In genomic region chr2:230895536-230896345, GRCh38 we compare ENCODE assay signal across 17 cellular contexts. TPM values are rescaled to one million over a fixed set of nuclear protein-coding genes. Genes with fewer than 3 reads are reported as not detected.
DNase-seq lines count a peak whose midpoint lies in the region; ATAC-seq, FAIRE-seq and TF ChIP-seq lines count a peak whose summit lies in the region.
"Had no signal": no experiment of that assay in that cellular context is flagged by ENCODE, and none has a peak within 500 bp of the region (broad histone marks: within the 10 kb centered on the region; RNA-seq: fewer than 3 reads in every experiment).

No MANE protein-coding gene starts in this region.

- H3K4me1 ChIP-seq in BLaER1 treated with 17β-estradiol and CSF1 and Interleukin-3, amounts not matched to agents 10 nM and 100 nM = peaks cover 31 to 75% (median 51%) of the 10 kb centered on the region in 10 experiments
- peaks cover 8% of the 10 kb centered on the region for H3K4me1 ChIP-seq in colonic mucosa
- peaks cover 25 to 29% of the 10 kb centered on the region in 2 donors for H3K4me1 ChIP-seq in mucosa of rectum (ENCODE audit: control insufficient read depth in 2 of 2, insufficient read depth in 2 of 2, low read length in 2 of 2)
- H3K4me1 ChIP-seq: breast epithelium had no signal

- intact Hi-C loops in colonic mucosa (cut with DNase I) = no loop called here

- no peaks in the 10 kb centered on the region for H3K36me3 ChIP-seq in BLaER1 treated with 17β-estradiol and CSF1 and Interleukin-3, amounts not matched to agents 10 nM and 100 nM
- H3K36me3 ChIP-seq in colonic mucosa (no peaks in the 10 kb centered on the region), mucosa of rectum (ENCODE audit: control insufficient read depth in 2 of 2, insufficient read depth in 2 of 2, low read length in 2 of 2) (no peaks in the 10 kb centered on the region)
- H3K36me3 ChIP-seq: breast epithelium had no signal

- peak; percentile 30 for FAIRE-seq in GM12892 (lab: Jason Lieb, UNC)
- FAIRE-seq: GM12878, urothelium cell line had no signal

- TF ChIP-seq CTCF in colonic mucosa (IDR thresholded peaks at IDR 0.05) = no peak

- H3K27ac ChIP-seq in BLaER1 treated with 17β-estradiol and CSF1 and Interleukin-3, amounts not matched to agents 10 nM and 100 nM = no peak overlapping the region
- H3K27ac ChIP-seq in colonic mucosa (peak overlapping the region; percentile 78), mucosa of rectum (ENCODE audit: low read depth in 2 of 2, low read length in 2 of 2) (peak overlapping the region; percentile 91 to 97)
- H3K27ac ChIP-seq: breast epithelium had no signal

- ATAC-seq in GM21526 (IDR thresholded peaks at IDR 0.05; ENCODE audit: low FRiP score, unreplicated experiment) = no peak
- ATAC-seq in GM18498 (IDR thresholded peaks at IDR 0.05; ENCODE audit: unreplicated experiment) = no peak
- ATAC-seq: GM12878; stimulated activated effector memory CD8-positive, alpha-beta T cell treated with anti-CD3 and anti-CD28 coated beads, Interleukin-12 subunit alpha, Interleukin-12 subunit beta, amount 100 ng/mL, for 72 hours had no signal

- peaks cover 0 to 14% (median 0%) of the 10 kb centered on the region in 11 experiments; a peak in 2 of 22 replicates for H4K20me1 ChIP-seq in BLaER1 treated with 17β-estradiol and CSF1 and Interleukin-3, amounts not matched to agents 10 nM and 100 nM

- no peaks in the 10 kb centered on the region for H3K9me3 ChIP-seq in BLaER1 treated with 17β-estradiol and CSF1 and Interleukin-3, amounts not matched to agents 10 nM and 100 nM (replicated peaks in 1 of 11)
- no peaks in the 10 kb centered on the region for H3K9me3 ChIP-seq in colonic mucosa
- peaks cover 0 to 1% of the 10 kb centered on the region in 2 donors for H3K9me3 ChIP-seq in mucosa of rectum (ENCODE audit: control insufficient read depth in 2 of 2, low read length in 2 of 2)
- H3K9me3 ChIP-seq: breast epithelium had no signal

- no peak overlapping the region for H3K4me3 ChIP-seq in BLaER1 treated with 17β-estradiol and CSF1 and Interleukin-3, amounts not matched to agents 10 nM and 100 nM
- no peak overlapping the region for H3K4me3 ChIP-seq in colonic mucosa
- H3K4me3 ChIP-seq in mucosa of rectum (ENCODE audit: low read length in 2 of 2) = peak overlapping the region; percentile 24 to 44
- H3K4me3 ChIP-seq: breast epithelium, GM12878 had no signal

- no peak for TF ChIP-seq POLR2A in GM12892 (IDR thresholded peaks at IDR 0.05; ENCODE audit: low read depth, low read length)

- no peak overlapping the region for H3K9ac ChIP-seq in BLaER1 treated with 17β-estradiol and CSF1 and Interleukin-3, amounts not matched to agents 10 nM and 100 nM
- H3K9ac ChIP-seq in colonic mucosa (ENCODE audit: low read depth in 2 of 2, low read length in 2 of 2) = peak overlapping the region; percentile 27 to 35
- H3K9ac ChIP-seq in mucosa of rectum (ENCODE audit: low read depth in 1 of 2, low read length in 2 of 2) = peak overlapping the region; percentile 43 to 54

- H3K27me3 ChIP-seq in BLaER1 treated with 17β-estradiol and CSF1 and Interleukin-3, amounts not matched to agents 10 nM and 100 nM = no peaks in the 10 kb centered on the region
- H3K27me3 ChIP-seq in colonic mucosa (no peaks in the 10 kb centered on the region), mucosa of rectum (ENCODE audit: control insufficient read depth in 2 of 2, insufficient read depth in 2 of 2, low read length in 2 of 2) (no peaks in the 10 kb centered on the region)

- H3K4me2 ChIP-seq in BLaER1 treated with 17β-estradiol and CSF1 and Interleukin-3, amounts not matched to agents 10 nM and 100 nM = peak overlapping the region in 8 of 11 experiments; percentile 1 to 87 (median 52); a peak in 13 of 22 replicates

- DNase-seq in GM12892 (ENCODE audit: insufficient read length) = no peak
- peak; percentile 88 for DNase-seq in colonic mucosa
- no peak for DNase-seq in putamen (ENCODE audit: low spot score)
- DNase-seq in NCI-H524 treated with DMSO at 0.1 percent for 48 hours (lab: John Stamatoyannopoulos, UW) = no peak
- DNase-seq: activated naive CD4-positive, alpha-beta T cell treated with Interleukin-2 at 50 U/mL for 16 hours; NCI-H1436 treated with DMSO at 0.1 percent for 48 hours; NCI-H526; stimulated activated CD4-positive, alpha-beta T cell treated with anti-CD3 and anti-CD28 coated beads, Interleukin-4, amount 100 ng/mL, for 24 hours had no signal

RNA-seq across cellular contexts. Expression of gene GPR55, which starts 29.3 kb away (rescaled TPM):
- 15.5 TPM for polyA plus RNA-seq in GM12892 (2012; ENCODE audit: missing spikeins)
- total RNA-seq in colonic mucosa = 1 to 10 TPM in 1 of 2 donors, under 1 TPM in 1; 0.35 to 1.0 TPM
- total RNA-seq: glomerular endothelial cell had no signal

RNA-seq across cellular contexts. Expression of gene ITM2C, which starts 31.0 kb away (rescaled TPM):
- polyA plus RNA-seq in GM12892 (2012; ENCODE audit: missing spikeins) = 52.2 TPM
- 1,000 to 10,000 TPM; 1,192 to 1,707 TPM for total RNA-seq in colonic mucosa

Comparison
In these comparisons a context has a peak if more than half of its experiments do, and no peak if none do; other contexts are left out.
1. H3K27ac ChIP-seq: peak in colonic mucosa (single experiment) and mucosa of rectum (2 of 2); none in BLaER1 treated with 17β-estradiol and CSF1 and Interleukin-3, amounts not matched to agents 10 nM and 100 nM (0 of 11).
2. H3K4me3 ChIP-seq: peak in mucosa of rectum (2 of 2); none in BLaER1 treated with 17β-estradiol and CSF1 and Interleukin-3, amounts not matched to agents 10 nM and 100 nM (0 of 10) and colonic mucosa (single experiment).
3. H3K9ac ChIP-seq: peak in colonic mucosa (2 of 2) and mucosa of rectum (2 of 2); none in BLaER1 treated with 17β-estradiol and CSF1 and Interleukin-3, amounts not matched to agents 10 nM and 100 nM (0 of 11).